16 cellular contexts compared by ENCODE assay signal in genomic region chr6:122788208-122788607, GRCh38. TPM values are rescaled to one million over a fixed set of nuclear protein-coding genes. Genes with fewer than 3 reads are reported as not detected.
DNase-seq lines count a peak whose midpoint lies in the region; ATAC-seq and TF ChIP-seq lines count a peak whose summit lies in the region.
"Had no signal": no experiment of that assay in that cellular context is flagged by ENCODE, and none has a peak within 500 bp of the region (broad histone marks: within the 10 kb centered on the region; RNA-seq: fewer than 3 reads in every experiment).

No MANE protein-coding gene starts in this region.

- H3K4me3 ChIP-seq in body of pancreas (no peak overlapping the region), lower lobe of right lung (no peak overlapping the region), smooth muscle cell (peak overlapping the region; percentile 83)

- H3K9me3 ChIP-seq in body of pancreas (no peaks in the 10 kb centered on the region), lower lobe of right lung (no peaks in the 10 kb centered on the region), smooth muscle cell (replicated peaks; ENCODE audit: low read depth) (no peaks in the 10 kb centered on the region)
- H3K9me3 ChIP-seq: HAP-1 had no signal

- H4K20me1 ChIP-seq in smooth muscle cell (ENCODE audit: low read depth): no peaks in the 10 kb centered on the region

- no peaks in the 10 kb centered on the region for H3K9me3 Mint-ChIP-seq in HFFc6
- H3K9me3 Mint-ChIP-seq in activated naive CD4-positive, alpha-beta T cell treated with anti-CD3 and anti-CD28 coated beads, Interleukin-2, amount 50 U/mL, for 72 hours: no peaks in the 10 kb centered on the region
- no peaks in the 10 kb centered on the region for H3K9me3 Mint-ChIP-seq in stimulated activated effector memory CD8-positive, alpha-beta T cell treated with anti-CD3 and anti-CD28 coated beads, Interleukin-12 subunit alpha, Interleukin-12 subunit beta, amount 100 ng/mL, for 72 hours

- H3F3A ChIP-seq in smooth muscle cell (ENCODE audit: low read depth): peaks cover 20% of the 10 kb centered on the region

- TF ChIP-seq CTCF in HFFc6 (IDR thresholded peaks at IDR 0.05) (no peak), body of pancreas (IDR thresholded peaks at IDR 0.05) (no peak), lower lobe of right lung (IDR thresholded peaks at IDR 0.05) (no peak), smooth muscle cell (IDR thresholded peaks at IDR 0.05; ENCODE audit: borderline replicate concordance, insufficient read depth, poor library complexity, severe bottlenecking) (no peak)

- H3K4me1 Mint-ChIP-seq in HFFc6 (ENCODE audit: low read depth): peaks cover 42% of the 10 kb centered on the region
- H3K4me1 Mint-ChIP-seq in stimulated activated effector memory CD8-positive, alpha-beta T cell treated with anti-CD3 and anti-CD28 coated beads, Interleukin-12 subunit alpha, Interleukin-12 subunit beta, amount 100 ng/mL, for 72 hours: no peaks in the 10 kb centered on the region

- 33 to 43% methylated on average over 6 of the region's 6 CpGs for WGBS in body of pancreas, 2 donors
- WGBS in smooth muscle cell (ENCODE audit: low lambda C conversion rate): 41% methylated on average over 6 of the region's 6 CpGs

- H3K4me2 ChIP-seq in smooth muscle cell: peak overlapping the region; percentile 89

- no peaks in the 10 kb centered on the region for H3K36me3 Mint-ChIP-seq in HFFc6 (ENCODE audit: low read depth)
- peaks cover 6 to 10% of the 10 kb centered on the region in 2 donors for H3K36me3 Mint-ChIP-seq in activated naive CD4-positive, alpha-beta T cell treated with anti-CD3 and anti-CD28 coated beads, Interleukin-2, amount 50 U/mL, for 72 hours
- H3K36me3 Mint-ChIP-seq in stimulated activated effector memory CD8-positive, alpha-beta T cell treated with anti-CD3 and anti-CD28 coated beads, Interleukin-12 subunit alpha, Interleukin-12 subunit beta, amount 100 ng/mL, for 72 hours: no peaks in the 10 kb centered on the region

- TF ChIP-seq POLR2A in body of pancreas (IDR thresholded peaks at IDR 0.05): no peak

- H3K27me3 Mint-ChIP-seq in HFFc6 (ENCODE audit: insufficient read depth): peaks cover 6% of the 10 kb centered on the region

- peak overlapping the region; percentile 88 to 99 (median 96) for H3K27ac ChIP-seq in body of pancreas
- peak overlapping the region; percentile 93 for H3K27ac ChIP-seq in lower lobe of right lung
- H3K27ac ChIP-seq in smooth muscle cell (ENCODE audit: low read depth): peak overlapping the region; percentile 87

- no peak overlapping the region for H3K9ac ChIP-seq in smooth muscle cell (ENCODE audit: low read depth)

- intact Hi-C loops in body of pancreas (cut with DNase I) (no loop called here), lower lobe of right lung (cut with DNase I) (no loop called here)

- no peak overlapping the region for H2AFZ ChIP-seq in smooth muscle cell (ENCODE audit: low read depth)

- no peaks in the 10 kb centered on the region for H3K36me3 ChIP-seq in body of pancreas (replicated peaks in 1 of 2; ENCODE audit: insufficient read depth in 1 of 2, low read depth in 2 of 2)
- H3K36me3 ChIP-seq in lower lobe of right lung: no peaks in the 10 kb centered on the region
- H3K36me3 ChIP-seq in smooth muscle cell (ENCODE audit: low read depth): no peaks in the 10 kb centered on the region
- H3K36me3 ChIP-seq: HAP-1 had no signal

- H3K79me2 ChIP-seq in smooth muscle cell (ENCODE audit: low read depth): no peaks in the 10 kb centered on the region

- no peak for DNase-seq in HFFc6
- DNase-seq in body of pancreas: no peak
- DNase-seq in lower lobe of right lung: no peak
- no peak for DNase-seq in smooth muscle cell (lab: John Stamatoyannopoulos, UW; ENCODE audit: unreplicated experiment)
- DNase-seq in kidney glomerular epithelial cell (lab: John Stamatoyannopoulos, UW): no peak
- DNase-seq in activated naive CD4-positive, alpha-beta T cell treated with anti-CD3 and anti-CD28 coated beads, Interleukin-2, amount 50 U/mL, for 72 hours (ENCODE audit: low spot score in 2 of 2): no peak
- DNase-seq in stimulated activated effector memory CD8-positive, alpha-beta T cell treated with anti-CD3 and anti-CD28 coated beads, Interleukin-12 subunit alpha, Interleukin-12 subunit beta, amount 100 ng/mL, for 72 hours (ENCODE audit: low spot score in 2 of 2): no peak
- DNase-seq: activated CD4-positive, alpha-beta T cell treated with anti-CD3 and anti-CD28 coated beads for 1 hour; activated effector memory CD4-positive, alpha-beta T cell treated with anti-CD3 and anti-CD28 coated beads, Interleukin-2, amount 50 U/mL, for 16 hours; COR-L47; left colon; NCI-H510A; right cardiac atrium had no signal

- H3K4me3 Mint-ChIP-seq in HFFc6: peak overlapping the region; percentile 18; the same call in 1 of the 2 replicates
- no peak overlapping the region for H3K4me3 Mint-ChIP-seq in stimulated activated effector memory CD8-positive, alpha-beta T cell treated with anti-CD3 and anti-CD28 coated beads, Interleukin-12 subunit alpha, Interleukin-12 subunit beta, amount 100 ng/mL, for 72 hours

- no peak for ATAC-seq in body of pancreas
- no peak for ATAC-seq in lower lobe of right lung
- no peak for ATAC-seq in HG02884 (IDR thresholded peaks at IDR 0.05; ENCODE audit: unreplicated experiment)
- ATAC-seq in activated naive CD4-positive, alpha-beta T cell treated with anti-CD3 and anti-CD28 coated beads, Interleukin-2, amount 50 U/mL, for 72 hours: no peak
- ATAC-seq in stimulated activated effector memory CD8-positive, alpha-beta T cell treated with anti-CD3 and anti-CD28 coated beads, Interleukin-12 subunit alpha, Interleukin-12 subunit beta, amount 100 ng/mL, for 72 hours: no peak

- H3K4me1 ChIP-seq in body of pancreas: peaks cover 40% of the 10 kb centered on the region
- H3K4me1 ChIP-seq in lower lobe of right lung: peaks cover 22% of the 10 kb centered on the region
- H3K4me1 ChIP-seq in smooth muscle cell (ENCODE audit: low read depth): peaks cover 6% of the 10 kb centered on the region

- no peak overlapping the region for H3K27ac Mint-ChIP-seq in HFFc6
- H3K27ac Mint-ChIP-seq in activated naive CD4-positive, alpha-beta T cell treated with anti-CD3 and anti-CD28 coated beads, Interleukin-2, amount 50 U/mL, for 72 hours: no peak overlapping the region
- H3K27ac Mint-ChIP-seq in stimulated activated effector memory CD8-positive, alpha-beta T cell treated with anti-CD3 and anti-CD28 coated beads, Interleukin-12 subunit alpha, Interleukin-12 subunit beta, amount 100 ng/mL, for 72 hours: no peak overlapping the region

- H3K27me3 ChIP-seq in body of pancreas (no peaks in the 10 kb centered on the region), lower lobe of right lung (ENCODE audit: low read depth) (no peaks in the 10 kb centered on the region), smooth muscle cell (ENCODE audit: low read depth) (no peaks in the 10 kb centered on the region)

RNA-seq across cellular contexts. Expression of gene SMPDL3A, which starts 0.8 kb away (rescaled TPM):
- total RNA-seq in HFFc6 (2021; fragmentation: NEBNext Ultra II Directional; extraction: Animal tissue kit (Norgen Biotek cat#: 25700)): 1 to 10 TPM; 4.8 to 8.2 (median 6.8) TPM
- 10 to 100 TPM; 11.5 to 21.3 TPM for total RNA-seq in body of pancreas
- total RNA-seq in lower lobe of right lung: 17.9 TPM
- total RNA-seq in smooth muscle cell: 6.5 and 14.5 TPM in 2 replicates
- polyA plus RNA-seq in smooth muscle cell: 2.3 and 8.6 TPM in 2 replicates
- total RNA-seq in activated naive CD4-positive, alpha-beta T cell treated with anti-CD3 and anti-CD28 coated beads, Interleukin-2, amount 50 U/mL, for 72 hours: 1 to 10 TPM in 1 of 2 donors, not detected in 1; 1.4 TPM

RNA-seq across cellular contexts. Expression of gene FABP7, which starts 8.7 kb away (rescaled TPM):
- not detected for total RNA-seq in HFFc6 (2021; fragmentation: NEBNext Ultra II Directional; extraction: Animal tissue kit (Norgen Biotek cat#: 25700))
- total RNA-seq in body of pancreas: not detected
- not detected for total RNA-seq in lower lobe of right lung
- total RNA-seq in smooth muscle cell: not detected in 2 replicates
- not detected in 2 replicates for polyA plus RNA-seq in smooth muscle cell
- total RNA-seq in activated naive CD4-positive, alpha-beta T cell treated with anti-CD3 and anti-CD28 coated beads, Interleukin-2, amount 50 U/mL, for 72 hours: not detected
- total RNA-seq: chondrocyte, left colon had no signal
